ENCODE assay signal across 8 cellular contexts in genomic region chr1:101235241-101235695, GRCh38. TPM values are rescaled to one million over a fixed set of nuclear protein-coding genes. Genes with fewer than 3 reads are reported as not detected.
DNase-seq lines count a peak whose midpoint lies in the region; ATAC-seq and TF ChIP-seq lines count a peak whose summit lies in the region.

No MANE protein-coding gene starts in this region.

- H3K79me2 ChIP-seq in PC-3 (ENCODE audit: low read length) = no peaks in the 10 kb centered on the region

- no peaks in the 10 kb centered on the region for H3K9me2 ChIP-seq in PC-3 (replicated peaks; ENCODE audit: low read length)

- no peaks in the 10 kb centered on the region for H3K9me3 ChIP-seq in PC-3 (ENCODE audit: low read length)

- TF ChIP-seq CTCF in PC-3 (conservative IDR thresholded peaks at IDR 0.05; ENCODE audit: low read depth, low read length) = no peak
- no peak for TF ChIP-seq CTCF in retinal pigment epithelial cell (conservative IDR thresholded peaks at IDR 0.05; ENCODE audit: low read depth, low read length)

- intact Hi-C loops in PC-3 (cut with micrococcal nuclease) = loop anchor here (5.0 kb wide), 2 partner anchors 83 to 122 kb away; no protein-coding TSS in a partner anchor

- H3F3A ChIP-seq in PC-3 (ENCODE audit: low read length, unreplicated experiment) = no peaks in the 10 kb centered on the region

- peak overlapping the region; percentile 79 for H3K4me3 ChIP-seq in PC-3 (ENCODE audit: low read length)
- peak overlapping the region; percentile 86 for H3K4me3 ChIP-seq in retinal pigment epithelial cell (ENCODE audit: low read length)

- POLR2A ChIA-PET in PC-3 (lab: Charles Lee; ENCODE audit: unreplicated experiment) = interaction anchor here (0.9 kb wide), 1 partner anchor 27 kb away, joined by 3 read pairs; no protein-coding TSS in a partner anchor

- H2AFZ ChIP-seq in PC-3 (ENCODE audit: low read length) = peak overlapping the region; percentile 92

- ATAC-seq in GM18511 (IDR thresholded peaks at IDR 0.05; ENCODE audit: unreplicated experiment) = peak; percentile 1
- ATAC-seq in PC-3 = no peak; the same call in 1 of the 2 replicates

- H3K4me2 ChIP-seq in PC-3 (ENCODE audit: low read length) = peak overlapping the region; percentile 97

- no peaks in the 10 kb centered on the region for H3K27me3 ChIP-seq in PC-3 (ENCODE audit: low read length)

- H3K4me1 ChIP-seq in PC-3 (ENCODE audit: insufficient read depth, low read length) = peaks cover 9% of the 10 kb centered on the region; the same call in 1 of the 2 replicates

- DNase-seq in PC-3 (no peak), epithelial cell of prostate (ENCODE audit: low read depth, low spot score) (no peak), retinal pigment epithelial cell (ENCODE audit: low read depth) (no peak), NCI-H446 (lab: John Stamatoyannopoulos, UW) (no peak), SW 1271 (lab: John Stamatoyannopoulos, UW) (no peak), NCI-H1048 (lab: John Stamatoyannopoulos, UW) (no peak), mesenteric fat pad (ENCODE audit: low spot score) (no peak)

- no peak overlapping the region for H3K27ac ChIP-seq in PC-3 (ENCODE audit: low read length)
- peak overlapping the region; percentile 67 for H3K27ac ChIP-seq in epithelial cell of prostate

- no peaks in the 10 kb centered on the region for H3K36me3 ChIP-seq in PC-3 (ENCODE audit: low read depth, low read length)

- H4K20me1 ChIP-seq in PC-3 (ENCODE audit: low read length) = no peaks in the 10 kb centered on the region

- CTCF ChIA-PET in PC-3 (lab: Charles Lee) = interaction anchor here (0.6 to 1.0 kb wide), 5 partner anchors 47 to 612 kb away, joined by 3 to 19 read pairs (median 8); no protein-coding TSS in a partner anchor

- BruUV-seq in PC-3 (replicated peaks; lab: Mats Ljungman, UMichigan) = no TSS peak

- no peak overlapping the region for H3K9ac ChIP-seq in PC-3 (ENCODE audit: low read length)

RNA-seq across cellular contexts. Expression of gene S1PR1, which starts 1.6 kb away (rescaled TPM):
- 2.1 TPM in 2 replicates for total RNA-seq in PC-3 (2014; rRNA removed)
- 118 TPM for total RNA-seq in mesenteric fat pad

Comparison
In these comparisons a context has a peak if more than half of its experiments do, and no peak if none do; other contexts are left out.
1. RNA of gene S1PR1, which starts 1.6 kb away (total RNA-seq): 118 TPM in mesenteric fat pad (single experiment); 2.1 TPM in PC-3; every median in the first group is over 10 times any median in the second.